In the genomic region with DNA sequence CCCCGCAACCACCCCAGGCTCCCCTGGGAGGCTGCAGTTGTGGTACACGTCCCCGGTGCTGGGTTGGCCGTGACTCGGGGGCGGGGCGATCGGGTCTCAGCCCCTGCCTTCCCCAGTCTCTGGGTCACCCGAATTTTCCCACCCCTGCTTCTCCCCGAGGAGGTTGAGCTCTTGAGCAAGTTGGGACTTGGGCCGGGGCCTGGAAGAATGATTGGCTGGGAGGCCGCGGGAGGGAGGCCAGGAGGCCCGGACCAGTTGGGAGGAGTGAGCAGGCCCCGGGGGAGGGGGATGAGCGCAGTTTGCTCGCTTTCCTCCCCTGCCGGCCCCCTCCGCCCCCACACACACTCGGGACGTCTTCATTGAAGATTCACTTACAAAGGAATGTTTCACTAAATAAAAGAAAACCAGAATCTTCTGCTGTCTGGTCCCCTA, we compare ENCODE assay signal across 9 cellular contexts. TPM values are rescaled to one million over a fixed set of nuclear protein-coding genes. Genes with fewer than 3 reads are reported as not detected.
DNase-seq lines count a peak whose midpoint lies in the region; ATAC-seq, FAIRE-seq and TF ChIP-seq lines count a peak whose summit lies in the region.
"Had no signal": no experiment of that assay in that cellular context is flagged by ENCODE, and none has a peak within 500 bp of the region (broad histone marks: within the 10 kb centered on the region; RNA-seq: fewer than 3 reads in every experiment).

No MANE protein-coding gene starts in this region.

- H3K9ac ChIP-seq in iPS-20b (ENCODE audit: low read depth, low read length) (peak overlapping the region; percentile 52; the same call in 1 of the 2 replicates), skeletal muscle satellite cell (ENCODE audit: low read depth, low read length) (peak overlapping the region; percentile 88)

- ATAC-seq in HG03280 (IDR thresholded peaks at IDR 0.05; ENCODE audit: unreplicated experiment) (no peak), GM18870 (IDR thresholded peaks at IDR 0.05; ENCODE audit: unreplicated experiment) (no peak)
- ATAC-seq: A549 had no signal

- H3K4me3 ChIP-seq in bronchial epithelial cell (ENCODE audit: low read depth, low read length) (peak overlapping the region; percentile 41), iPS-20b (ENCODE audit: low read length) (peak overlapping the region; percentile 79), skeletal muscle satellite cell (ENCODE audit: low read length) (peak overlapping the region; percentile 58)
- H3K4me3 ChIP-seq: A549 had no signal

- no peak for TF ChIP-seq CTCF in bronchial epithelial cell (IDR thresholded peaks at IDR 0.05; ENCODE audit: insufficient read depth, low read length, severe bottlenecking)

- H3K9me3 ChIP-seq in iPS-20b (ENCODE audit: insufficient read depth, low read depth, low read length) (no peaks in the 10 kb centered on the region), skeletal muscle satellite cell (replicated peaks; ENCODE audit: low read length) (no peaks in the 10 kb centered on the region)
- H3K9me3 ChIP-seq: A549 had no signal

- H3K4me1 ChIP-seq in iPS-20b (ENCODE audit: insufficient read depth, low read length) (peaks cover 6% of the 10 kb centered on the region; the same call in 1 of the 2 replicates), skeletal muscle satellite cell (ENCODE audit: control insufficient read depth, insufficient read depth, low read length) (peaks cover 30% of the 10 kb centered on the region)

- peaks cover 9% of the 10 kb centered on the region for H3K36me3 Mint-ChIP-seq in T-helper 1 cell treated with Interleukin-12 subunit alpha and Interleukin-12 subunit beta and Interleukin-4 antibody, amounts not matched to agents 30 μg/mL and 1 μg/mL, for 36 hours (ENCODE audit: low read depth)

- no peaks in the 10 kb centered on the region for H3K36me3 ChIP-seq in bronchial epithelial cell (ENCODE audit: control insufficient read depth, insufficient read depth, low read length)
- H3K36me3 ChIP-seq in iPS-20b (ENCODE audit: insufficient read depth, low read depth, low read length) = no peaks in the 10 kb centered on the region
- H3K36me3 ChIP-seq in skeletal muscle satellite cell (ENCODE audit: insufficient read depth, low read length) = no peaks in the 10 kb centered on the region

- no peaks in the 10 kb centered on the region for H3K9me3 Mint-ChIP-seq in T-helper 1 cell treated with Interleukin-12 subunit alpha and Interleukin-12 subunit beta and Interleukin-4 antibody, amounts not matched to agents 30 μg/mL and 1 μg/mL, for 36 hours

- DNase-seq in T-helper 1 cell (no peak), bronchial epithelial cell (ENCODE audit: low read depth) (no peak), NCI-H1694 treated with DMSO at 0.1 percent for 48 hours (lab: John Stamatoyannopoulos, UW) (no peak)

- FAIRE-seq in bronchial epithelial cell (lab: Jason Lieb, UNC) = no peak
- FAIRE-seq: A549 had no signal

- no peak overlapping the region for H3K27ac Mint-ChIP-seq in T-helper 1 cell treated with Interleukin-12 subunit alpha and Interleukin-12 subunit beta and Interleukin-4 antibody, amounts not matched to agents 30 μg/mL and 1 μg/mL, for 36 hours

- peak overlapping the region; percentile 83 for H3K4me2 ChIP-seq in skeletal muscle satellite cell (ENCODE audit: low read length)
- H3K4me2 ChIP-seq: A549 had no signal

- H3K4me1 Mint-ChIP-seq in T-helper 1 cell treated with Interleukin-12 subunit alpha and Interleukin-12 subunit beta and Interleukin-4 antibody, amounts not matched to agents 30 μg/mL and 1 μg/mL, for 36 hours (ENCODE audit: low read depth) = peaks cover 21% of the 10 kb centered on the region

- no peaks in the 10 kb centered on the region for H3K27me3 ChIP-seq in bronchial epithelial cell (ENCODE audit: control insufficient read depth, insufficient read depth, low read length)
- no peaks in the 10 kb centered on the region for H3K27me3 ChIP-seq in iPS-20b (ENCODE audit: insufficient read depth, low read length)
- H3K27me3 ChIP-seq in skeletal muscle satellite cell (ENCODE audit: control insufficient read depth, insufficient read depth, low read length) = no peaks in the 10 kb centered on the region

- H3K27ac ChIP-seq in iPS-20b (ENCODE audit: low read length) = no peak overlapping the region

- H3K4me3 Mint-ChIP-seq in T-helper 1 cell treated with Interleukin-12 subunit alpha and Interleukin-12 subunit beta and Interleukin-4 antibody, amounts not matched to agents 30 μg/mL and 1 μg/mL, for 36 hours = peak overlapping the region; percentile 40

- H3K27me3 Mint-ChIP-seq in T-helper 1 cell treated with Interleukin-12 subunit alpha and Interleukin-12 subunit beta and Interleukin-4 antibody, amounts not matched to agents 30 μg/mL and 1 μg/mL, for 36 hours (ENCODE audit: low read depth) = no peaks in the 10 kb centered on the region

RNA-seq across cellular contexts. Expression of a gene that starts 4.5 kb away (rescaled TPM):
- 7.1 and 12.5 TPM in 2 replicates for total RNA-seq in bronchial epithelial cell
- total RNA-seq in skeletal muscle satellite cell (2012; rRNA removed) = 4.2 and 4.3 TPM in 2 replicates

RNA-seq across cellular contexts. Expression of a gene that starts 8.3 kb away (rescaled TPM):
- total RNA-seq in bronchial epithelial cell = 6.1 and 8.7 TPM in 2 replicates
- total RNA-seq in skeletal muscle satellite cell (2012; rRNA removed) = 0.87 and 4.6 TPM in 2 replicates

RNA-seq across cellular contexts. Expression of a gene that starts 11.5 kb away (rescaled TPM):
- total RNA-seq in bronchial epithelial cell = 33.9 and 44.0 TPM in 2 replicates
- total RNA-seq in skeletal muscle satellite cell (2012; rRNA removed) = 5.3 and 13.3 TPM in 2 replicates

RNA-seq across cellular contexts. Expression of a gene that starts 17.9 kb away (rescaled TPM):
- total RNA-seq in bronchial epithelial cell = 4.1 and 4.7 TPM in 2 replicates
- 4.6 and 8.3 TPM in 2 replicates for total RNA-seq in skeletal muscle satellite cell (2012; rRNA removed)
